14 cellular contexts compared by ENCODE assay signal in genomic region chr1:172431721-172432192, GRCh38. TPM values are rescaled to one million over a fixed set of nuclear protein-coding genes. Genes with fewer than 3 reads are reported as not detected.
DNase-seq lines count a peak whose midpoint lies in the region; ATAC-seq and TF ChIP-seq lines count a peak whose summit lies in the region.
"Had no signal": no experiment of that assay in that cellular context is flagged by ENCODE, and none has a peak within 500 bp of the region (broad histone marks: within the 10 kb centered on the region; RNA-seq: fewer than 3 reads in every experiment).

No MANE protein-coding gene starts in this region.

- TF ChIP-seq CTCF in Peyer's patch (IDR thresholded peaks at IDR 0.05), result no peak
- TF ChIP-seq CTCF in smooth muscle cell (IDR thresholded peaks at IDR 0.05; ENCODE audit: borderline replicate concordance, insufficient read depth, poor library complexity, severe bottlenecking), result no peak
- no peak for TF ChIP-seq CTCF in natural killer cell (IDR thresholded peaks at IDR 0.05)

- H2AFZ ChIP-seq in smooth muscle cell (ENCODE audit: low read depth), result no peak overlapping the region

- no peaks in the 10 kb centered on the region for H3K27me3 Mint-ChIP-seq in activated T-cell treated with anti-CD3 and anti-CD28 coated beads, Interleukin-2, amount 50 U/mL, for 72 hours (ENCODE audit: low read depth)
- H3K27me3 Mint-ChIP-seq in natural killer cell (ENCODE audit: low read depth in 2 of 2), result no peaks in the 10 kb centered on the region
- H3K27me3 Mint-ChIP-seq: natural killer cell treated with Interleukin-12 subunit alpha and Interleukin-12 subunit beta and Interleukin-15 and Interleukin-18, amount 100 ng/mL, for 72 hours had no signal

- no peak overlapping the region for H3K4me3 ChIP-seq in Peyer's patch
- H3K4me3 ChIP-seq in smooth muscle cell, result no peak overlapping the region

- WGBS in smooth muscle cell (ENCODE audit: low lambda C conversion rate), result 69% methylated on average over 9 of the region's 9 CpGs

- H3K27ac ChIP-seq in Peyer's patch (peak overlapping the region in 1 of 4 donors; percentile 59), smooth muscle cell (ENCODE audit: low read depth) (peak overlapping the region; percentile 58)

- H3K9me3 Mint-ChIP-seq in activated T-cell treated with anti-CD3 and anti-CD28 coated beads, Interleukin-2, amount 50 U/mL, for 72 hours, result peaks cover 0 to 3% of the 10 kb centered on the region in 2 donors
- H3K9me3 Mint-ChIP-seq in natural killer cell, result no peaks in the 10 kb centered on the region
- H3K9me3 Mint-ChIP-seq: natural killer cell treated with Interleukin-12 subunit alpha and Interleukin-12 subunit beta and Interleukin-15 and Interleukin-18, amount 100 ng/mL, for 72 hours had no signal

- no peak overlapping the region for H3K27ac Mint-ChIP-seq in activated T-cell treated with anti-CD3 and anti-CD28 coated beads, Interleukin-2, amount 50 U/mL, for 72 hours
- H3K27ac Mint-ChIP-seq in natural killer cell, result no peak overlapping the region
- H3K27ac Mint-ChIP-seq: natural killer cell treated with Interleukin-12 subunit alpha and Interleukin-12 subunit beta and Interleukin-15 and Interleukin-18, amount 100 ng/mL, for 72 hours had no signal

- no peak for ATAC-seq in activated T-cell treated with anti-CD3 and anti-CD28 coated beads, Interleukin-2, amount 50 U/mL, for 72 hours (replicated peaks in 1 of 2)
- ATAC-seq in esophagus mucosa, result peak; percentile 96
- no peak for ATAC-seq in GM21737 (IDR thresholded peaks at IDR 0.05; ENCODE audit: unreplicated experiment)
- ATAC-seq in GM18867 (IDR thresholded peaks at IDR 0.05; ENCODE audit: unreplicated experiment), result no peak
- ATAC-seq in natural killer cell, result no peak
- ATAC-seq: HCT116; natural killer cell treated with Interleukin-12 subunit alpha and Interleukin-12 subunit beta and Interleukin-15 and Interleukin-18, amount 100 ng/mL, for 72 hours had no signal

- H3K4me2 ChIP-seq in smooth muscle cell, result no peak overlapping the region

- H3K4me1 ChIP-seq in Peyer's patch, result no peaks in the 10 kb centered on the region
- H3K4me1 ChIP-seq in smooth muscle cell (ENCODE audit: low read depth), result no peaks in the 10 kb centered on the region

- TF ChIP-seq POLR2A in Peyer's patch (IDR thresholded peaks at IDR 0.05), result no peak

- H3K4me3 Mint-ChIP-seq in activated T-cell treated with anti-CD3 and anti-CD28 coated beads, Interleukin-2, amount 50 U/mL, for 72 hours, result peak overlapping the region in 1 of 2 donors; percentile 17
- H3K4me3 Mint-ChIP-seq in natural killer cell, result no peak overlapping the region
- H3K4me3 Mint-ChIP-seq: natural killer cell treated with Interleukin-12 subunit alpha and Interleukin-12 subunit beta and Interleukin-15 and Interleukin-18, amount 100 ng/mL, for 72 hours had no signal

- DNase-seq in activated T-cell treated with anti-CD3 and anti-CD28 coated beads, Interleukin-2, amount 50 U/mL, for 1 hour, result peak; percentile 39
- no peak for DNase-seq in activated T-cell treated with anti-CD3 and anti-CD28 coated beads, Interleukin-2, amount 50 U/mL, for 72 hours
- DNase-seq in Peyer's patch, result peak; percentile 30 to 75 (median 75)
- no peak for DNase-seq in smooth muscle cell (lab: John Stamatoyannopoulos, UW; ENCODE audit: unreplicated experiment)
- no peak for DNase-seq in natural killer cell
- DNase-seq: aorta, Karpas-422, NCI-H446, SIG-M5 had no signal

- H3K9ac ChIP-seq in smooth muscle cell (ENCODE audit: low read depth), result no peak overlapping the region

- intact Hi-C loops in natural killer cell (cut with micrococcal nuclease), result no loop called here

- peaks cover 14% of the 10 kb centered on the region for H3K79me2 ChIP-seq in smooth muscle cell (ENCODE audit: low read depth)

- H3K27me3 ChIP-seq in Peyer's patch (no peaks in the 10 kb centered on the region), smooth muscle cell (ENCODE audit: low read depth) (no peaks in the 10 kb centered on the region)

- peaks cover 0 to 6% of the 10 kb centered on the region in 2 donors for H3K36me3 Mint-ChIP-seq in activated T-cell treated with anti-CD3 and anti-CD28 coated beads, Interleukin-2, amount 50 U/mL, for 72 hours (ENCODE audit: insufficient read depth in 2 of 2)
- no peaks in the 10 kb centered on the region for H3K36me3 Mint-ChIP-seq in natural killer cell
- H3K36me3 Mint-ChIP-seq: natural killer cell treated with Interleukin-12 subunit alpha and Interleukin-12 subunit beta and Interleukin-15 and Interleukin-18, amount 100 ng/mL, for 72 hours had no signal

- H3K36me3 ChIP-seq in Peyer's patch (no peaks in the 10 kb centered on the region), smooth muscle cell (ENCODE audit: low read depth) (no peaks in the 10 kb centered on the region)

- no peaks in the 10 kb centered on the region for H3F3A ChIP-seq in smooth muscle cell (ENCODE audit: low read depth)

- H3K9me3 ChIP-seq in Peyer's patch (no peaks in the 10 kb centered on the region), smooth muscle cell (replicated peaks; ENCODE audit: low read depth) (no peaks in the 10 kb centered on the region)

- no peaks in the 10 kb centered on the region for H4K20me1 ChIP-seq in smooth muscle cell (ENCODE audit: low read depth)

- peaks cover 42% of the 10 kb centered on the region for H3K4me1 Mint-ChIP-seq in activated T-cell treated with anti-CD3 and anti-CD28 coated beads, Interleukin-2, amount 50 U/mL, for 72 hours (ENCODE audit: low read depth)
- H3K4me1 Mint-ChIP-seq in natural killer cell, result peaks cover 13 to 17% of the 10 kb centered on the region in 2 donors

RNA-seq across cellular contexts. Expression of gene C1orf105, which starts 11.3 kb away (rescaled TPM):
- not detected for total RNA-seq in activated T-cell treated with anti-CD3 and anti-CD28 coated beads, Interleukin-2, amount 50 U/mL, for 72 hours
- total RNA-seq in Peyer's patch, result not detected
- not detected for total RNA-seq in esophagus mucosa
- not detected in 2 replicates for total RNA-seq in smooth muscle cell
- 0.24 TPM in 1 of 2 replicates, not detected in the other for polyA plus RNA-seq in smooth muscle cell
- total RNA-seq in natural killer cell, result not detected
- total RNA-seq: aorta; natural killer cell treated with Interleukin-12 subunit alpha and Interleukin-12 subunit beta and Interleukin-15 and Interleukin-18, amount 100 ng/mL, for 72 hours had no signal
- polyA plus RNA-seq: aorta had no signal

RNA-seq across cellular contexts. Expression of gene PIGC, which starts 12.1 kb away (rescaled TPM):
- 10 to 100 TPM; 31.4 to 32.7 TPM for total RNA-seq in activated T-cell treated with anti-CD3 and anti-CD28 coated beads, Interleukin-2, amount 50 U/mL, for 72 hours
- total RNA-seq in Peyer's patch, result 10 to 100 TPM; 19.0 to 24.5 (median 20.4) TPM
- total RNA-seq in esophagus mucosa, result 11.7 TPM
- total RNA-seq in smooth muscle cell, result 25.3 and 28.9 TPM in 2 replicates
- 32.0 and 41.1 TPM in 2 replicates for polyA plus RNA-seq in smooth muscle cell
- total RNA-seq in natural killer cell, result 10 to 100 TPM; 27.9 to 35.7 (median 30.4) TPM

Comparison
In these comparisons a context has a peak if more than half of its experiments do, and no peak if none do; other contexts are left out.
1. DNase-seq: peak in activated T-cell treated with anti-CD3 and anti-CD28 coated beads, Interleukin-2, amount 50 U/mL, for 1 hour (single experiment) and Peyer's patch (3 of 3); none in activated T-cell treated with anti-CD3 and anti-CD28 coated beads, Interleukin-2, amount 50 U/mL, for 72 hours (0 of 2), smooth muscle cell (single experiment) and natural killer cell (single experiment).